In genomic region chr1:202283991-202284390, GRCh38 we compare ENCODE assay signal across 1 cellular context.
TF ChIP-seq lines count a peak whose summit lies in the region.

No MANE protein-coding gene starts in this region.

TF ChIP-seq in endothelial cell of umbilical vein, 7 proteins besides CTCF, POLR2A, EP300 and RAD21:
- no peak for TF ChIP-seq GATA2 (IDR thresholded peaks at IDR 0.05; ENCODE audit: insufficient read depth, insufficient read length, low read depth, low read length)
- TF ChIP-seq, protein P1, sequence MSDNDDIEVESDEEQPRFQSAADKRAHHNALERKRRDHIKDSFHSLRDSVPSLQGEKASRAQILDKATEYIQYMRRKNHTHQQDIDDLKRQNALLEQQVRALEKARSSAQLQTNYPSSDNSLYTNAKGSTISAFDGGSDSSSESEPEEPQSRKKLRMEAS (IDR thresholded peaks at IDR 0.05; ENCODE audit: insufficient read depth, insufficient read length), result no peak
- no peak for TF ChIP-seq MYC (IDR thresholded peaks at IDR 0.05; ENCODE audit: low read depth, low read length)
- TF ChIP-seq POLR2AphosphoS5 (IDR thresholded peaks at IDR 0.05; ENCODE audit: insufficient read depth, low read depth, low read length), result peak; percentile 61
- no peak for TF ChIP-seq EZH2 (IDR thresholded peaks at IDR 0.05; ENCODE audit: borderline replicate concordance, low read depth, low read length, severe bottlenecking)
- TF ChIP-seq FOS (IDR thresholded peaks at IDR 0.05; ENCODE audit: borderline replicate concordance, insufficient read depth, low read length), result peak; percentile 63
- TF ChIP-seq JUN (IDR thresholded peaks at IDR 0.05; ENCODE audit: borderline replicate concordance, insufficient read depth, insufficient read length, low read depth), result peak; percentile 25
